ENCODE assay signal across 1 cellular context in genomic region chr18:49697757-49698595, GRCh38.
TF ChIP-seq lines count a peak whose summit lies in the region.

No MANE protein-coding gene starts in this region.

TF ChIP-seq in HepG2, 621 proteins besides CTCF, POLR2A, EP300 and RAD21 (continued from another document):
- TF ChIP-seq, protein P1, sequence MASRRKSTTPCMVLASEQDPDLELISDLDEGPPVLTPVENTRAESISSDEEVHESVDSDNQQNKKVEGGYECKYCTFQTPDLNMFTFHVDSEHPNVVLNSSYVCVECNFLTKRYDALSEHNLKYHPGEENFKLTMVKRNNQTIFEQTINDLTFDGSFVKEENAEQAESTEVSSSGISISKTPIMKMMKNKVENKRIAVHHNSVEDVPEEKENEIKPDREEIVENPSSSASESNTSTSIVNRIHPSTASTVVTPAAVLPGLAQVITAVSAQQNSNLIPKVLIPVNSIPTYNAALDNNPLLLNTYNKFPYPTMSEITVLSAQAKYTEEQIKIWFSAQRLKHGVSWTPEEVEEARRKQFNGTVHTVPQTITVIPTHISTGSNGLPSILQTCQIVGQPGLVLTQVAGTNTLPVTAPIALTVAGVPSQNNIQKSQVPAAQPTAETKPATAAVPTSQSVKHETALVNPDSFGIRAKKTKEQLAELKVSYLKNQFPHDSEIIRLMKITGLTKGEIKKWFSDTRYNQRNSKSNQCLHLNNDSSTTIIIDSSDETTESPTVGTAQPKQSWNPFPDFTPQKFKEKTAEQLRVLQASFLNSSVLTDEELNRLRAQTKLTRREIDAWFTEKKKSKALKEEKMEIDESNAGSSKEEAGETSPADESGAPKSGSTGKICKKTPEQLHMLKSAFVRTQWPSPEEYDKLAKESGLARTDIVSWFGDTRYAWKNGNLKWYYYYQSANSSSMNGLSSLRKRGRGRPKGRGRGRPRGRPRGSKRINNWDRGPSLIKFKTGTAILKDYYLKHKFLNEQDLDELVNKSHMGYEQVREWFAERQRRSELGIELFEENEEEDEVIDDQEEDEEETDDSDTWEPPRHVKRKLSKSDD (CRISPR knock-in tag; IDR thresholded peaks at IDR 0.05; ENCODE audit: low read depth) = no peak
- TF ChIP-seq EHMT2 (IDR thresholded peaks at IDR 0.05; ENCODE audit: borderline replicate concordance, low read depth, low read length) (no peak), STAG1 (CRISPR knock-in tag; IDR thresholded peaks at IDR 0.05) (peak; percentile 39)
- TF ChIP-seq, protein P2, sequence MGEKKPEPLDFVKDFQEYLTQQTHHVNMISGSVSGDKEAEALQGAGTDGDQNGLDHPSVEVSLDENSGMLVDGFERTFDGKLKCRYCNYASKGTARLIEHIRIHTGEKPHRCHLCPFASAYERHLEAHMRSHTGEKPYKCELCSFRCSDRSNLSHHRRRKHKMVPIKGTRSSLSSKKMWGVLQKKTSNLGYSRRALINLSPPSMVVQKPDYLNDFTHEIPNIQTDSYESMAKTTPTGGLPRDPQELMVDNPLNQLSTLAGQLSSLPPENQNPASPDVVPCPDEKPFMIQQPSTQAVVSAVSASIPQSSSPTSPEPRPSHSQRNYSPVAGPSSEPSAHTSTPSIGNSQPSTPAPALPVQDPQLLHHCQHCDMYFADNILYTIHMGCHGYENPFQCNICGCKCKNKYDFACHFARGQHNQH (CRISPR knock-in tag; IDR thresholded peaks at IDR 0.05) = no peak
TF ChIP-seq in HepG2: peak in this region for 1.
